In genomic region chr2:78780864-78781583, GRCh38 we compare ENCODE assay signal across 19 cellular contexts.
"Had no signal": no experiment of that assay in that cellular context is flagged by ENCODE, and none has a peak within 500 bp of the region (broad histone marks: within the 10 kb centered on the region; RNA-seq: fewer than 3 reads in every experiment).

No MANE protein-coding gene starts in this region.

- H3K27me3 Mint-ChIP-seq: activated CD4-positive, alpha-beta T cell treated with anti-CD3 and anti-CD28 coated beads, Interleukin-2, amount 10 ng/mL, durations not matched to agents 7 days and 5 days; activated naive CD8-positive, alpha-beta T cell treated with anti-CD3 and anti-CD28 coated beads, Interleukin-2, amount 10 ng/mL, durations not matched to agents 7 days and 5 days; activated T-cell treated with anti-CD3 and anti-CD28 coated beads, Interleukin-2, amount 50 U/mL, for 24 hours; memory B cell; naive thymus-derived CD8-positive, alpha-beta T cell; stimulated activated memory B cell treated with anti-CD40 and anti-IgM and Interleukin-4, amounts not matched to agents 10 μg/mL and 1 μg/mL and 100 μg/mL, for 72 hours had no signal

- H3K9me3 ChIP-seq: body of pancreas, neutrophil had no signal

- H3K4me3 ChIP-seq: body of pancreas, mucosa of descending colon had no signal

- H3K36me3 ChIP-seq: neutrophil had no signal

- H3K4me3 Mint-ChIP-seq: activated CD4-positive, alpha-beta T cell treated with anti-CD3 and anti-CD28 coated beads, Interleukin-2, amount 10 ng/mL, durations not matched to agents 7 days and 5 days; activated CD8-positive, alpha-beta T cell treated with anti-CD3 and anti-CD28 coated beads, Interleukin-2, amount 10 ng/mL, durations not matched to agents 7 days and 5 days; activated naive CD8-positive, alpha-beta T cell treated with anti-CD3 and anti-CD28 coated beads, Interleukin-2, amount 10 ng/mL, durations not matched to agents 7 days and 5 days; activated T-cell treated with anti-CD3 and anti-CD28 coated beads, Interleukin-2, amount 50 U/mL, for 24 hours; memory B cell; naive thymus-derived CD8-positive, alpha-beta T cell; stimulated activated memory B cell treated with anti-CD40 and anti-IgM and Interleukin-4, amounts not matched to agents 10 μg/mL and 1 μg/mL and 100 μg/mL, for 72 hours had no signal

- H3K27me3 ChIP-seq: body of pancreas, neutrophil had no signal

- H3K36me3 Mint-ChIP-seq: activated naive CD8-positive, alpha-beta T cell treated with anti-CD3 and anti-CD28 coated beads, Interleukin-2, amount 10 ng/mL, durations not matched to agents 7 days and 5 days; memory B cell; stimulated activated memory B cell treated with anti-CD40 and anti-IgM and Interleukin-4, amounts not matched to agents 10 μg/mL and 1 μg/mL and 100 μg/mL, for 72 hours had no signal

- H3K4me1 Mint-ChIP-seq: activated CD4-positive, alpha-beta T cell treated with anti-CD3 and anti-CD28 coated beads, Interleukin-2, amount 10 ng/mL, durations not matched to agents 7 days and 5 days; activated naive CD8-positive, alpha-beta T cell treated with anti-CD3 and anti-CD28 coated beads, Interleukin-2, amount 10 ng/mL, durations not matched to agents 7 days and 5 days; memory B cell; naive thymus-derived CD8-positive, alpha-beta T cell; stimulated activated memory B cell treated with anti-CD40 and anti-IgM and Interleukin-4, amounts not matched to agents 10 μg/mL and 1 μg/mL and 100 μg/mL, for 72 hours had no signal

- ATAC-seq: activated CD4-positive, CD25-positive, alpha-beta regulatory T cell treated with anti-CD3 and anti-CD28 coated beads, Interleukin-2, amount 50 U/mL, for 24 hours; activated CD8-positive, alpha-beta T cell treated with anti-CD3 and anti-CD28 coated beads, Interleukin-2, amount 10 ng/mL, durations not matched to agents 7 days and 5 days; body of pancreas; left ventricle myocardium superior; mucosa of descending colon; naive thymus-derived CD8-positive, alpha-beta T cell; stimulated activated memory B cell treated with anti-CD40 and anti-IgM and Interleukin-4, amounts not matched to agents 10 μg/mL and 1 μg/mL and 100 μg/mL, for 72 hours had no signal

- H3K27ac ChIP-seq: body of pancreas, coronary artery, neutrophil had no signal

- H3K27ac Mint-ChIP-seq: activated CD4-positive, alpha-beta T cell treated with anti-CD3 and anti-CD28 coated beads, Interleukin-2, amount 10 ng/mL, durations not matched to agents 7 days and 5 days; activated CD8-positive, alpha-beta T cell treated with anti-CD3 and anti-CD28 coated beads, Interleukin-2, amount 10 ng/mL, durations not matched to agents 7 days and 5 days; activated naive CD8-positive, alpha-beta T cell treated with anti-CD3 and anti-CD28 coated beads, Interleukin-2, amount 10 ng/mL, durations not matched to agents 7 days and 5 days; activated T-cell treated with anti-CD3 and anti-CD28 coated beads, Interleukin-2, amount 50 U/mL, for 24 hours; activated T-helper 2 cell treated with anti-CD3 and anti-CD28 coated beads, Interferon-gamma antibody, Interleukin-2, Interleukin-4, amounts not matched to agents 10 μg/mL and 5 μg/mL and 100 μg/mL, durations not matched to agents 14 hours and 24 hours and 36 hours; memory B cell; naive thymus-derived CD8-positive, alpha-beta T cell; stimulated activated memory B cell treated with anti-CD40 and anti-IgM and Interleukin-4, amounts not matched to agents 10 μg/mL and 1 μg/mL and 100 μg/mL, for 72 hours had no signal

- DNase-seq: activated CD4-positive, alpha-beta T cell treated with anti-CD3 and anti-CD28 coated beads, Interleukin-2, amount 10 ng/mL, durations not matched to agents 7 days and 5 days; activated CD8-positive, alpha-beta T cell treated with anti-CD3 and anti-CD28 coated beads, Interleukin-2, amount 10 ng/mL, durations not matched to agents 7 days and 5 days; activated naive CD4-positive, alpha-beta T cell treated with Interleukin-2 at 50 U/mL for 16 hours; activated naive CD8-positive, alpha-beta T cell treated with anti-CD3 and anti-CD28 coated beads, Interleukin-2, amount 10 ng/mL, durations not matched to agents 7 days and 5 days; activated T-cell treated with anti-CD3 and anti-CD28 coated beads, Interleukin-2, amount 50 U/mL, for 24 hours; amygdala; central memory CD4-positive, alpha-beta T cell; foreskin melanocyte; left ventricle myocardium superior; mucosa of descending colon; naive thymus-derived CD8-positive, alpha-beta T cell; stimulated activated CD4-positive, alpha-beta T cell treated with anti-CD3 and anti-CD28 coated beads, Interleukin-4, amount 100 ng/mL, for 4 hours had no signal
